24 cellular contexts compared by ENCODE assay signal in the genomic region with DNA sequence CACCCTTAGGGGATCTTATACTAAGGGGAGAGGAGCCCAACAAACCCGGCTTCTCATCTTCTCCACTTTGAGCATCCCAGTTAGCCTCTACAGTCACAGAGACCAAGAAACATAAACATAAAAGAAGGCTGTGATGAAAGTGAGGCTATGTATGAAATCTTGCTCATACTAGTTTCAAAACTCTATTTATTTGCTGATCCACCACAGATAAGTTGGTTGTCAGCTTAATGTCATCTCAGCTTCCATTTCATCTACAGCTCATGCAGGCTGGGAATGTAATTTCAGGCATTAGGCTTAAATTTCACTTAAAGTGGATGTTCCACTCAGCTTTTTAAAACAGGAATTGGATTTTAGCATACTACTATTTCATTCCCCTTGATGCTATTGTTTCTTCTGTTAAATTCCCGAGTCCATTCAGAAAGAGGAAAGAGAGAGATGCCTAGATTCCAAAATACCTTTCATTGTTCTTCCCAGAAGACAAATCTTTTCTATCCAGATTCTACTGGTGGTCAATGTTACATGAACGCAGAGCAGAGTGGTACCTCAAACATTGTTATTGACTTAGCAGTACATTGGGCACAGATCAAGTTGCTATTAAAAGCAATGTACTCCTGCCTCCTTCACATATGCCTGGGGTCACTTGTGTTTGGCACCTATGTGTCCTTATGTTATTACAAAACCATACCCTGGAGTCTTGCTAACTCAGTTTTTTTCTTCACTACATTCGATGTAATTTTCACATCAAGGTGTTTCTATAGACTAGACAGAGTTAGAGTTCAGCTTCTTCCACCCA.
A peak's percentile ranks its signal among the peaks of the same experiment; 100 is the strongest.
DNase-seq lines count a peak whose midpoint lies in the region; ATAC-seq and TF ChIP-seq lines count a peak whose summit lies in the region.
"Had no signal": no experiment of that assay in that cellular context is flagged by ENCODE, and none has a peak within 500 bp of the region (broad histone marks: within the 10 kb centered on the region; RNA-seq: fewer than 3 reads in every experiment).

No MANE protein-coding gene starts in this region.

- no peak overlapping the region for H2BK15ac ChIP-seq in IMR-90 (ENCODE audit: low read depth, low read length)

- H3K27me3 ChIP-seq in IMR-90 (ENCODE audit: control insufficient read depth, insufficient read depth, low read length): no peaks in the 10 kb centered on the region
- no peaks in the 10 kb centered on the region for H3K27me3 ChIP-seq in WERI-Rb-1 (ENCODE audit: insufficient read depth, low read depth, severe bottlenecking)
- H3K27me3 ChIP-seq in dorsolateral prefrontal cortex: no peaks in the 10 kb centered on the region
- H3K27me3 ChIP-seq: foreskin keratinocyte, stomach, transverse colon had no signal

- TF ChIP-seq POLR2A in IMR-90 (IDR thresholded peaks at IDR 0.05; ENCODE audit: low read depth, low read length): no peak

- no peak overlapping the region for H4K8ac ChIP-seq in IMR-90 (ENCODE audit: low read depth in 2 of 2, low read length in 2 of 2)

- H4K5ac ChIP-seq in IMR-90 (ENCODE audit: low read depth, low read length): no peak overlapping the region

- POLR2A ChIA-PET in IMR-90 (lab: Charles Lee; ENCODE audit: unreplicated experiment): no interaction called here

- no peak overlapping the region for H3K18ac ChIP-seq in IMR-90 (ENCODE audit: low read depth, low read length)

- in situ Hi-C loops in IMR-90 (cut with MboI; ENCODE audit: low sequenced_read_pairs): no loop called here

- H4K20me1 ChIP-seq in IMR-90 (ENCODE audit: insufficient read depth, low read length): no peaks in the 10 kb centered on the region

- H3K9me3 ChIP-seq in IMR-90 (ENCODE audit: control insufficient read depth, insufficient read depth, low read length): no peaks in the 10 kb centered on the region
- H3K9me3 ChIP-seq in WERI-Rb-1 (ENCODE audit: severe bottlenecking): no peaks in the 10 kb centered on the region
- H3K9me3 ChIP-seq in mesodermal cell (ENCODE audit: control insufficient read depth, low read length): peaks cover 9% of the 10 kb centered on the region
- H3K9me3 ChIP-seq: transverse colon had no signal

- H4K91ac ChIP-seq in IMR-90 (ENCODE audit: insufficient read depth, low read depth, low read length): no peak overlapping the region

- WGBS in IMR-90 (ENCODE audit: extremely low coverage in 2 of 2, insufficient read length in 1 of 2), 2 experiments: 86% methylated on average over 1 of the region's 4 CpGs; no CpG with 5 or more reads in 1 of the 2 experiments
- 94% methylated on average over 2 to 3 of the region's 4 CpGs for WGBS in mesodermal cell (ENCODE audit: insufficient coverage in 2 of 2), 2 experiments

- H3K4me3 ChIP-seq in IMR-90 (ENCODE audit: insufficient read depth, low read depth, low read length): no peak overlapping the region
- H3K4me3 ChIP-seq in WERI-Rb-1 (ENCODE audit: low read depth, low read length): no peak overlapping the region
- H3K4me3 ChIP-seq in mesodermal cell (ENCODE audit: extremely low read depth, insufficient read depth, low read length, poor library complexity, severe bottlenecking): no peak overlapping the region
- no peak overlapping the region for H3K4me3 ChIP-seq in dorsolateral prefrontal cortex
- H3K4me3 ChIP-seq: GM23248, lung, PC-9, stomach, transverse colon had no signal

- H3K4ac ChIP-seq in IMR-90 (ENCODE audit: low read depth, low read length): no peak overlapping the region

- no peak for ATAC-seq in IMR-90 (ENCODE audit: low read depth)
- ATAC-seq: activated T-cell treated with anti-CD3 and anti-CD28 coated beads, Interleukin-2, amount 50 U/mL, for 72 hours had no signal

- H3K14ac ChIP-seq in IMR-90 (replicated peaks; ENCODE audit: low read depth, low read length): no peak overlapping the region

- TF ChIP-seq CTCF in IMR-90 (conservative IDR thresholded peaks at IDR 0.05; ENCODE audit: low read depth, low read length) (no peak), WERI-Rb-1 (IDR thresholded peaks at IDR 0.05; ENCODE audit: low read depth, low read length) (no peak), GM20000 (IDR thresholded peaks at IDR 0.05; ENCODE audit: extremely low read depth, missing control alignments) (no peak), dorsolateral prefrontal cortex (IDR thresholded peaks at IDR 0.05 in 54 of 56, conservative IDR thresholded peaks at IDR 0.05 in 2 of 56; ENCODE audit: low read depth in 1 of 56, partially characterized antibody in 56 of 56) (no peak)

- intact Hi-C loops in IMR-90 (cut with micrococcal nuclease) (no loop called here), dorsolateral prefrontal cortex (cut with DNase I) (no loop called here)

- H3K9me1 ChIP-seq in IMR-90 (ENCODE audit: insufficient read depth, low read length): no peaks in the 10 kb centered on the region

- no peaks in the 10 kb centered on the region for H3K36me3 ChIP-seq in IMR-90 (ENCODE audit: control insufficient read depth, insufficient read depth, low read length)
- H3K36me3 ChIP-seq in WERI-Rb-1: no peaks in the 10 kb centered on the region
- H3K36me3 ChIP-seq in mesodermal cell (ENCODE audit: control insufficient read depth, insufficient read depth, low read length): peaks cover 4% of the 10 kb centered on the region
- H3K36me3 ChIP-seq: stomach, transverse colon had no signal

- H2BK120ac ChIP-seq in IMR-90 (ENCODE audit: low read depth, low read length): no peak overlapping the region

- BruUV-seq in IMR-90 (replicated peaks; lab: Mats Ljungman, UMichigan): no TSS peak

- no peak overlapping the region for H3K9ac ChIP-seq in IMR-90 (ENCODE audit: low read depth, low read length)
- H3K9ac ChIP-seq: GM23248 had no signal

- H2AFZ ChIP-seq in IMR-90 (replicated peaks; ENCODE audit: low read length, poor library complexity): no peak overlapping the region
- H2AFZ ChIP-seq: GM23248, PC-9 had no signal

- H3K4me1 ChIP-seq in IMR-90 (ENCODE audit: control insufficient read depth, insufficient read depth, low read length): no peaks in the 10 kb centered on the region
- peaks cover 23% of the 10 kb centered on the region for H3K4me1 ChIP-seq in mesodermal cell (ENCODE audit: control insufficient read depth, insufficient read depth, low read length, poor library complexity, severe bottlenecking)
- H3K4me1 ChIP-seq: stomach had no signal

- no peak overlapping the region for H3K4me2 ChIP-seq in IMR-90 (ENCODE audit: low read depth, low read length)
- H3K4me2 ChIP-seq: PC-9 had no signal

- dilution Hi-C loops in IMR-90 (cut with HindIII; ENCODE audit: low sequenced_read_pairs, unreplicated experiment): no loop called here

- TF ChIP-seq RAD21 in IMR-90 (IDR thresholded peaks at IDR 0.05; ENCODE audit: low read length): no peak

- DNase-seq in DMS53 treated with DMSO at 0.1 percent for 48 hours (lab: John Stamatoyannopoulos, UW; ENCODE audit: unreplicated experiment): peak; percentile 60
- peak; percentile 6 for DNase-seq in IMR-90
- no peak for DNase-seq in WERI-Rb-1
- DNase-seq in SW480 (ENCODE audit: low spot score): no peak
- no peak for DNase-seq in amygdala (lab: John Stamatoyannopoulos, UW)
- DNase-seq in GM20000 (ENCODE audit: low spot score): no peak
- no peak for DNase-seq in dorsolateral prefrontal cortex
- DNase-seq: activated CD4-positive, alpha-beta T cell treated with anti-CD3 and anti-CD28 coated beads, Interleukin-2, amount 10 ng/mL, durations not matched to agents 24 days and 14 days; activated naive CD4-positive, alpha-beta T cell treated with anti-CD3 and anti-CD28 coated beads, Interleukin-2, amount 10 ng/mL, durations not matched to agents 7 days and 5 days; activated T-cell treated with anti-CD3 and anti-CD28 coated beads, Interleukin-2, amount 50 U/mL, for 72 hours; aorta; COR-L47; DND-41; kidney; occipital lobe; PC-9; stimulated activated CD4-positive, alpha-beta T cell treated with anti-CD3 and anti-CD28 coated beads, Interleukin-12 subunit alpha, Interleukin-12 subunit beta, amount 100 ng/mL, for 4 hours; stomach; T-helper 2 cell; transverse colon had no signal

- H3K79me1 ChIP-seq in IMR-90 (ENCODE audit: low read depth in 1 of 2, low read length in 2 of 2): no peaks in the 10 kb centered on the region

- H2BK5ac ChIP-seq in IMR-90 (ENCODE audit: low read depth, low read length, poor library complexity, severe bottlenecking): no peak overlapping the region

- H3K56ac ChIP-seq in IMR-90 (ENCODE audit: extremely low read depth, insufficient read depth, low read length): no peak overlapping the region

- H3K27ac ChIP-seq in IMR-90 (ENCODE audit: insufficient read depth, low read length) (no peak overlapping the region), WERI-Rb-1 (peak overlapping the region; percentile 30), mesodermal cell (ENCODE audit: low read depth, low read length, severe bottlenecking) (peak overlapping the region; percentile 43), dorsolateral prefrontal cortex (no peak overlapping the region)
- H3K27ac ChIP-seq: foreskin keratinocyte, GM23248, PC-9, stomach, transverse colon had no signal

- no peak overlapping the region for H2BK20ac ChIP-seq in IMR-90 (ENCODE audit: low read depth, low read length)

- CTCF ChIA-PET in IMR-90 (lab: Yijun Ruan, JAX): no interaction called here

- no peak overlapping the region for H2AK5ac ChIP-seq in IMR-90 (ENCODE audit: low read depth, low read length)

- no peak overlapping the region for H3K23ac ChIP-seq in IMR-90 (ENCODE audit: low read depth, low read length)

- H2AK9ac ChIP-seq in IMR-90 (replicated peaks; ENCODE audit: low read depth, low read length, poor library complexity): no peak overlapping the region

TF ChIP-seq in IMR-90, 13 proteins besides CTCF, POLR2A, EP300 and RAD21:
- no peak for TF ChIP-seq NFE2L2 (IDR thresholded peaks at IDR 0.05; ENCODE audit: low read depth, low read length)

Comparison
In these comparisons a context has a peak if more than half of its experiments do, and no peak if none do; other contexts are left out.
1. DNase-seq: peak in DMS53 treated with DMSO at 0.1 percent for 48 hours (single experiment) and IMR-90 (single experiment); none in WERI-Rb-1 (single experiment), SW480 (single experiment), amygdala (0 of 56), GM20000 (single experiment) and dorsolateral prefrontal cortex (0 of 10).
2. H3K27ac ChIP-seq: peak in WERI-Rb-1 (single experiment) and mesodermal cell (single experiment); none in IMR-90 (single experiment) and dorsolateral prefrontal cortex (0 of 59).